1 cellular context compared by ENCODE assay signal in genomic region chr1:1556505-1556904, GRCh38.
TF ChIP-seq lines count a peak whose summit lies in the region.

No MANE protein-coding gene starts in this region.

TF ChIP-seq in GM23338, 12 proteins besides CTCF, POLR2A, EP300 and RAD21:
- no peak for TF ChIP-seq POLR2AphosphoS5 (IDR thresholded peaks at IDR 0.05; ENCODE audit: low read depth)
- TF ChIP-seq JUNB (IDR thresholded peaks at IDR 0.05; ENCODE audit: unreplicated experiment): no peak
- no peak for TF ChIP-seq ETS1 (IDR thresholded peaks at IDR 0.05)
- no peak for TF ChIP-seq ZNF114 (CRISPR knock-in tag; IDR thresholded peaks at IDR 0.05)
- TF ChIP-seq CREB1 (CRISPR knock-in tag; IDR thresholded peaks at IDR 0.05; ENCODE audit: low read depth): no peak
- TF ChIP-seq REST (IDR thresholded peaks at IDR 0.05; ENCODE audit: unreplicated experiment): no peak
- no peak for TF ChIP-seq EZH2 (IDR thresholded peaks at IDR 0.05; ENCODE audit: low read depth, unreplicated experiment)
- no peak for TF ChIP-seq EZH2phosphoT487 (IDR thresholded peaks at IDR 0.05; ENCODE audit: unreplicated experiment)
- TF ChIP-seq ZNF462 (CRISPR knock-in tag; IDR thresholded peaks at IDR 0.05): no peak
- no peak for TF ChIP-seq ZNF331 (CRISPR knock-in tag; IDR thresholded peaks at IDR 0.05; ENCODE audit: low read depth)
- TF ChIP-seq STAT1 (IDR thresholded peaks at IDR 0.05; ENCODE audit: unreplicated experiment): no peak
- TF ChIP-seq NANOG (IDR thresholded peaks at IDR 0.05; ENCODE audit: borderline replicate concordance): no peak
